30 cellular contexts compared by ENCODE assay signal in the genomic region with DNA sequence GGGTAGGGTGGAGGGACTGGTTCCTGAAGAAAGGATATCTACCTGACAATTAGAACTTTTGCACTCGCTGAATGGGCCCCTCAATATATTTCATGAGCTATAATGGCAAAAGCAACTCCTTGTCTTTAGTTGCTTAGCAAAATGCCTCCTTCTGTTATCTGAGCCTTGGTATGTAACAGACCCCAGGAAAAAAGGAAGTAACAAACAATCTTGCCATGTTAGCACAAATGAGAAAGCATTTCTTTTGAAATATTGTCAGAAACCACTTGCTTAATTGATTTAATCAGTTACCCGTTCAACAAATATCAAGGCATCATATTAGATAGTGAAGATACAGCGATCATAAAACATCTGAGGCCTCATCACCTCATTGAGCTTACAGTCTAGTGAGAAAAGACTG.
"Had no signal": no experiment of that assay in that cellular context is flagged by ENCODE, and none has a peak within 500 bp of the region (broad histone marks: within the 10 kb centered on the region; RNA-seq: fewer than 3 reads in every experiment).

No MANE protein-coding gene starts in this region.

- H3K9me3 Mint-ChIP-seq: neural progenitor cell; stimulated activated memory B cell treated with anti-CD40 and anti-IgM and Interleukin-4, amounts not matched to agents 10 μg/mL and 1 μg/mL and 100 μg/mL, for 72 hours; stimulated activated naive CD8-positive, alpha-beta T cell treated with anti-CD3 and anti-CD28 coated beads, Interleukin-15, amount 100 ng/mL, for 72 hours; type B pancreatic cell had no signal

- H3K9me3 ChIP-seq: ovary, right lobe of liver, sigmoid colon, suprapubic skin, testis, transverse colon, upper lobe of right lung, uterus had no signal

- H3K4me3 Mint-ChIP-seq: natural killer cell; nephron; neural progenitor cell; stimulated activated memory B cell treated with anti-CD40 and anti-IgM and Interleukin-4, amounts not matched to agents 10 μg/mL and 1 μg/mL and 100 μg/mL, for 72 hours; stimulated activated naive CD8-positive, alpha-beta T cell treated with anti-CD3 and anti-CD28 coated beads, Interleukin-15, amount 100 ng/mL, for 72 hours; type B pancreatic cell had no signal

- H3K27ac ChIP-seq: neural progenitor cell, ovary, parathyroid adenoma, psoas muscle, right lobe of liver, sigmoid colon, suprapubic skin, testis, tibial artery, transverse colon, upper lobe of right lung, uterus had no signal

- H3K4me3 ChIP-seq: neural progenitor cell, ovary, psoas muscle, right lobe of liver, sigmoid colon, suprapubic skin, testis, tibial artery, transverse colon, upper lobe of right lung, uterus had no signal

- H3K27ac Mint-ChIP-seq: natural killer cell; nephron; neural progenitor cell; progenitor cell of endocrine pancreas; stimulated activated memory B cell treated with anti-CD40 and anti-IgM and Interleukin-4, amounts not matched to agents 10 μg/mL and 1 μg/mL and 100 μg/mL, for 72 hours; stimulated activated naive CD8-positive, alpha-beta T cell treated with anti-CD3 and anti-CD28 coated beads, Interleukin-15, amount 100 ng/mL, for 72 hours; type B pancreatic cell had no signal

- DNase-seq: natural killer cell; occipital lobe; ovary; posterior cingulate gyrus; psoas muscle; right cardiac atrium; right lobe of liver; sigmoid colon; small intestine; stimulated activated CD4-positive, alpha-beta T cell treated with anti-CD3 and anti-CD28 coated beads, Interleukin-12 subunit alpha, Interleukin-12 subunit beta, amount 100 ng/mL, for 4 hours; stimulated activated CD4-positive, alpha-beta T cell treated with anti-CD3 and anti-CD28 coated beads, Interleukin-1b, Interleukin-23, amount 100 ng/mL, for 48 hours; stimulated activated CD4-positive, alpha-beta T cell treated with anti-CD3 and anti-CD28 coated beads, Interleukin-4, amount 100 ng/mL, for 1 hour; stimulated activated CD4-positive, alpha-beta T cell treated with anti-CD3 and anti-CD28 coated beads, Interleukin-4, amount 100 ng/mL, for 4 hours; stimulated activated CD8-positive, alpha-beta memory T cell treated with anti-CD3 and anti-CD28 coated beads, Interleukin-4, amount 100 ng/mL, for 48 hours; stimulated activated naive CD4-positive, alpha-beta T cell; stimulated activated naive CD8-positive, alpha-beta T cell treated with anti-CD3 and anti-CD28 coated beads, Interleukin-15, amount 100 ng/mL, for 72 hours; stimulated activated naive CD8-positive, alpha-beta T cell treated with anti-CD3 and anti-CD28 coated beads, Interleukin-15, Interleukin-2, amounts not matched to agents 100 U/mL and 50 U/mL, for 24 hours; substantia nigra; testis; tibial artery; transverse colon; upper lobe of right lung; uterus had no signal

- H3K4me1 ChIP-seq: neural progenitor cell, parathyroid adenoma, psoas muscle, right lobe of liver, sigmoid colon, suprapubic skin, testis, tibial artery, transverse colon, upper lobe of right lung, uterus had no signal

- H3K4me2 ChIP-seq: neural progenitor cell had no signal

- H3K27me3 Mint-ChIP-seq: progenitor cell of endocrine pancreas; stimulated activated memory B cell treated with anti-CD40 and anti-IgM and Interleukin-4, amounts not matched to agents 10 μg/mL and 1 μg/mL and 100 μg/mL, for 72 hours; stimulated activated naive CD8-positive, alpha-beta T cell treated with anti-CD3 and anti-CD28 coated beads, Interleukin-15, amount 100 ng/mL, for 72 hours; type B pancreatic cell had no signal

- H3K4me1 Mint-ChIP-seq: natural killer cell; nephron; neural progenitor cell; stimulated activated memory B cell treated with anti-CD40 and anti-IgM and Interleukin-4, amounts not matched to agents 10 μg/mL and 1 μg/mL and 100 μg/mL, for 72 hours; stimulated activated naive CD8-positive, alpha-beta T cell treated with anti-CD3 and anti-CD28 coated beads, Interleukin-15, amount 100 ng/mL, for 72 hours had no signal

- H3K27me3 ChIP-seq: neural progenitor cell, ovary, right lobe of liver, sigmoid colon, suprapubic skin, testis, tibial artery, transverse colon, upper lobe of right lung, uterus had no signal

- H2AFZ ChIP-seq: neural progenitor cell, parathyroid adenoma had no signal

- H3K36me3 ChIP-seq: neural progenitor cell, ovary, right lobe of liver, sigmoid colon, suprapubic skin, tibial artery, transverse colon, upper lobe of right lung, uterus had no signal

- FAIRE-seq: small intestine had no signal

- H3K79me2 ChIP-seq: parathyroid adenoma had no signal

- H3K36me3 Mint-ChIP-seq: natural killer cell; neural progenitor cell; stimulated activated memory B cell treated with anti-CD40 and anti-IgM and Interleukin-4, amounts not matched to agents 10 μg/mL and 1 μg/mL and 100 μg/mL, for 72 hours; type B pancreatic cell had no signal

- H3K9ac ChIP-seq: neural progenitor cell, parathyroid adenoma had no signal
